21 cellular contexts compared by ENCODE assay signal in genomic region chr2:175539122-175539521, GRCh38.
"Had no signal": no experiment of that assay in that cellular context is flagged by ENCODE, and none has a peak within 500 bp of the region (broad histone marks: within the 10 kb centered on the region; RNA-seq: fewer than 3 reads in every experiment).

No MANE protein-coding gene starts in this region.

- H3K9me3 ChIP-seq: ovary, right lobe of liver, uterus had no signal

- ATAC-seq: heart right ventricle; left cardiac atrium; left lobe of liver; lower lobe of right lung; naive thymus-derived CD8-positive, alpha-beta T cell; right lobe of liver; stimulated activated naive B cell treated with anti-CD40 and anti-IgM and Interleukin-4, amounts not matched to agents 10 μg/mL and 1 μg/mL and 100 μg/mL, for 72 hours had no signal

- H3K4me3 ChIP-seq: heart right ventricle, lower lobe of right lung, neural progenitor cell, ovary, right atrium auricular region, right lobe of liver, smooth muscle cell, tibial nerve, uterus had no signal

- H3K9ac ChIP-seq: neural progenitor cell had no signal

- H3K4me2 ChIP-seq: neural progenitor cell, smooth muscle cell had no signal

- H2AFZ ChIP-seq: neural progenitor cell had no signal

- DNase-seq: heart right ventricle; hippocampal formation; kidney glomerular epithelial cell; left cardiac atrium; lower lobe of right lung; mammary epithelial cell; mesenchymal stem cell; naive thymus-derived CD8-positive, alpha-beta T cell; nephron progenitor cell; ovary; right lobe of liver; stimulated activated CD4-positive, alpha-beta T cell treated with anti-CD3 and anti-CD28 coated beads, Interleukin-2, amount 100 ng/mL, for 24 hours; stimulated activated CD4-positive, alpha-beta T cell treated with anti-CD3 and anti-CD28 coated beads, Interleukin-4, amount 100 ng/mL, for 1 hour; stimulated activated naive B cell treated with anti-CD40 and anti-IgM and Interleukin-4, amounts not matched to agents 10 μg/mL and 1 μg/mL and 100 μg/mL, for 72 hours; substantia nigra; uterus had no signal

- H3K36me3 ChIP-seq: heart right ventricle, lower lobe of right lung, neural progenitor cell, ovary, right atrium auricular region, right lobe of liver, tibial nerve, uterus had no signal

- H3K27me3 ChIP-seq: heart right ventricle, neural progenitor cell, ovary, right atrium auricular region, right lobe of liver, tibial nerve, uterus had no signal

- H3K4me1 ChIP-seq: heart right ventricle, lower lobe of right lung, right atrium auricular region, right lobe of liver, tibial nerve, uterus had no signal

- H3K27ac ChIP-seq: heart right ventricle, lower lobe of right lung, neural progenitor cell, ovary, right atrium auricular region, right lobe of liver, tibial nerve, uterus had no signal
